Comparison of ENCODE assay signal across 20 cellular contexts in genomic region chr4:6733358-6734164, GRCh38. TPM values are rescaled to one million over a fixed set of nuclear protein-coding genes. Genes with fewer than 3 reads are reported as not detected.
DNase-seq lines count a peak whose midpoint lies in the region; ATAC-seq, FAIRE-seq and TF ChIP-seq lines count a peak whose summit lies in the region.
"Had no signal": no experiment of that assay in that cellular context is flagged by ENCODE, and none has a peak within 500 bp of the region (broad histone marks: within the 10 kb centered on the region; RNA-seq: fewer than 3 reads in every experiment).

No MANE protein-coding gene starts in this region.

- CTCF ChIA-PET in A549 (lab: Yijun Ruan, JAX): interaction anchor here (0.6 to 5.5 kb wide), 4 partner anchors 14 to 140 kb away, joined by 3 to 38 read pairs (median 10); no protein-coding TSS in a partner anchor
- CTCF ChIA-PET in PC-3 (lab: Charles Lee): no interaction called here

- no TSS peak for BruUV-seq in PC-3 (replicated peaks; lab: Mats Ljungman, UMichigan)

- FAIRE-seq in A549 (lab: Jason Lieb, UNC): no peak
- FAIRE-seq: frontal cortex had no signal

- no peaks in the 10 kb centered on the region for H3K36me3 ChIP-seq in PC-3 (ENCODE audit: low read depth, low read length)

- intact Hi-C loops in PC-3 (cut with micrococcal nuclease) (no loop called here), dorsolateral prefrontal cortex (cut with DNase I) (no loop called here)
- intact Hi-C loops in activated CD4-positive, alpha-beta T cell treated with anti-CD3 and anti-CD28 coated beads, Interleukin-2, amount 10 ng/mL, durations not matched to agents 24 days and 14 days (cut with micrococcal nuclease): no loop called here

- ATAC-seq in A549: no peak
- ATAC-seq in PC-3: no peak
- no peak for ATAC-seq in HG03196 (IDR thresholded peaks at IDR 0.05; ENCODE audit: unreplicated experiment)

- no peak for TF ChIP-seq RAD21 in A549 (conservative IDR thresholded peaks at IDR 0.05 in 1 of 2, IDR thresholded peaks at IDR 0.05 in 1 of 2)

- H3F3A ChIP-seq in PC-3 (ENCODE audit: low read length, unreplicated experiment): no peaks in the 10 kb centered on the region

- no peak for TF ChIP-seq POLR2A in A549 (IDR thresholded peaks at IDR 0.05; ENCODE audit: low read length)

- H3K27ac ChIP-seq in A549: peak overlapping the region; percentile 99 to 100
- no peak overlapping the region; the same call in 1 of the 2 replicates for H3K27ac ChIP-seq in PC-3 (ENCODE audit: low read length)
- peak overlapping the region in 36 of 59 donors; percentile 36 to 96 (median 83) for H3K27ac ChIP-seq in dorsolateral prefrontal cortex

- no peak for TF ChIP-seq CTCF in A549 (IDR thresholded peaks at IDR 0.05)
- no peak for TF ChIP-seq CTCF in PC-3 (conservative IDR thresholded peaks at IDR 0.05; ENCODE audit: low read depth, low read length)
- no peak for TF ChIP-seq CTCF in dorsolateral prefrontal cortex (IDR thresholded peaks at IDR 0.05 in 54 of 56, conservative IDR thresholded peaks at IDR 0.05 in 2 of 56; ENCODE audit: low read depth in 1 of 56, partially characterized antibody in 56 of 56)
- TF ChIP-seq CTCF in neural crest cell (conservative IDR thresholded peaks at IDR 0.05): no peak

- DNase-seq in A549 (ENCODE audit: low read depth in 1 of 2, low spot score in 1 of 2): no peak
- DNase-seq in PC-3: no peak
- DNase-seq in dorsolateral prefrontal cortex: no peak
- no peak for DNase-seq in neural crest cell (ENCODE audit: low read depth, low spot score)
- no peak for DNase-seq in T-helper 2 cell treated with Interferon-gamma antibody and Interleukin-4, amounts not matched to agents 5 μg/mL and 100 μg/mL, for 36 hours (ENCODE audit: low spot score)
- DNase-seq in NCI-H2227 treated with DMSO at 0.1 percent for 48 hours (lab: John Stamatoyannopoulos, UW): no peak
- no peak for DNase-seq in activated CD4-positive, alpha-beta T cell treated with anti-CD3 and anti-CD28 coated beads, Interleukin-2, amount 10 ng/mL, durations not matched to agents 24 days and 14 days
- DNase-seq: activated CD4-positive, CD25-positive, alpha-beta regulatory T cell; activated gamma-delta T cell treated with Interleukin-2 at 50 U/mL for 16 hours; CD4-positive, alpha-beta memory T cell; cerebellar nuclear complex; MM.1S; NCI-H187 had no signal

- no peaks in the 10 kb centered on the region for H3K36me3 Mint-ChIP-seq in neural crest cell (ENCODE audit: low read depth)
- H3K36me3 Mint-ChIP-seq in T-helper 2 cell treated with Interferon-gamma antibody and Interleukin-4, amounts not matched to agents 5 μg/mL and 100 μg/mL, for 36 hours (ENCODE audit: low read depth): no peaks in the 10 kb centered on the region
- H3K36me3 Mint-ChIP-seq in activated CD4-positive, alpha-beta T cell treated with anti-CD3 and anti-CD28 coated beads, Interleukin-2, amount 10 ng/mL, durations not matched to agents 24 days and 14 days (ENCODE audit: low read depth): no peaks in the 10 kb centered on the region
- H3K36me3 Mint-ChIP-seq: CD4-positive, alpha-beta memory T cell had no signal

- H3K9me3 ChIP-seq in A549 (no peaks in the 10 kb centered on the region), PC-3 (ENCODE audit: low read length) (no peaks in the 10 kb centered on the region)

- H3K27ac Mint-ChIP-seq in neural crest cell (ENCODE audit: unreplicated experiment): peak overlapping the region; percentile 84
- no peak overlapping the region for H3K27ac Mint-ChIP-seq in T-helper 2 cell treated with Interferon-gamma antibody and Interleukin-4, amounts not matched to agents 5 μg/mL and 100 μg/mL, for 36 hours
- no peak overlapping the region for H3K27ac Mint-ChIP-seq in activated CD4-positive, alpha-beta T cell treated with anti-CD3 and anti-CD28 coated beads, Interleukin-2, amount 10 ng/mL, durations not matched to agents 24 days and 14 days
- H3K27ac Mint-ChIP-seq: CD4-positive, alpha-beta memory T cell; nephron; stimulated activated naive CD8-positive, alpha-beta T cell treated with anti-CD3 and anti-CD28 coated beads, Interleukin-15, Interleukin-2, amounts not matched to agents 100 ng/mL and 50 ng/mL, for 24 hours had no signal

- 92% methylated on average over 21 of the region's 27 CpGs for WGBS in A549 (ENCODE audit: missing lambda C conversion rate)

- no peak overlapping the region for H3K4me3 Mint-ChIP-seq in neural crest cell
- H3K4me3 Mint-ChIP-seq in T-helper 2 cell treated with Interferon-gamma antibody and Interleukin-4, amounts not matched to agents 5 μg/mL and 100 μg/mL, for 36 hours: no peak overlapping the region
- no peak overlapping the region for H3K4me3 Mint-ChIP-seq in activated CD4-positive, alpha-beta T cell treated with anti-CD3 and anti-CD28 coated beads, Interleukin-2, amount 10 ng/mL, durations not matched to agents 24 days and 14 days
- H3K4me3 Mint-ChIP-seq: CD4-positive, alpha-beta memory T cell; nephron; stimulated activated naive CD8-positive, alpha-beta T cell treated with anti-CD3 and anti-CD28 coated beads, Interleukin-15, Interleukin-2, amounts not matched to agents 100 ng/mL and 50 ng/mL, for 24 hours had no signal

- no peaks in the 10 kb centered on the region for H3K9me2 ChIP-seq in PC-3 (replicated peaks; ENCODE audit: low read length)

- no peaks in the 10 kb centered on the region for H3K9me3 Mint-ChIP-seq in neural crest cell
- no peaks in the 10 kb centered on the region for H3K9me3 Mint-ChIP-seq in T-helper 2 cell treated with Interferon-gamma antibody and Interleukin-4, amounts not matched to agents 5 μg/mL and 100 μg/mL, for 36 hours
- no peaks in the 10 kb centered on the region for H3K9me3 Mint-ChIP-seq in activated CD4-positive, alpha-beta T cell treated with anti-CD3 and anti-CD28 coated beads, Interleukin-2, amount 10 ng/mL, durations not matched to agents 24 days and 14 days
- H3K9me3 Mint-ChIP-seq: CD4-positive, alpha-beta memory T cell; nephron; stimulated activated naive CD8-positive, alpha-beta T cell treated with anti-CD3 and anti-CD28 coated beads, Interleukin-15, Interleukin-2, amounts not matched to agents 100 ng/mL and 50 ng/mL, for 24 hours had no signal

- peaks cover 7% of the 10 kb centered on the region for H3K27me3 Mint-ChIP-seq in neural crest cell (ENCODE audit: low read depth)
- H3K27me3 Mint-ChIP-seq in T-helper 2 cell treated with Interferon-gamma antibody and Interleukin-4, amounts not matched to agents 5 μg/mL and 100 μg/mL, for 36 hours (ENCODE audit: low read depth): peaks cover 3% of the 10 kb centered on the region
- peaks cover 5% of the 10 kb centered on the region for H3K27me3 Mint-ChIP-seq in activated CD4-positive, alpha-beta T cell treated with anti-CD3 and anti-CD28 coated beads, Interleukin-2, amount 10 ng/mL, durations not matched to agents 24 days and 14 days
- H3K27me3 Mint-ChIP-seq: CD4-positive, alpha-beta memory T cell; stimulated activated naive CD8-positive, alpha-beta T cell treated with anti-CD3 and anti-CD28 coated beads, Interleukin-15, Interleukin-2, amounts not matched to agents 100 ng/mL and 50 ng/mL, for 24 hours had no signal

- H4K20me1 ChIP-seq in PC-3 (ENCODE audit: low read length): no peaks in the 10 kb centered on the region

- TF ChIP-seq EP300 in A549 (IDR thresholded peaks at IDR 0.05): no peak

- H3K4me1 Mint-ChIP-seq in neural crest cell: peaks cover 37% of the 10 kb centered on the region
- no peaks in the 10 kb centered on the region for H3K4me1 Mint-ChIP-seq in T-helper 2 cell treated with Interferon-gamma antibody and Interleukin-4, amounts not matched to agents 5 μg/mL and 100 μg/mL, for 36 hours (ENCODE audit: low read depth)
- H3K4me1 Mint-ChIP-seq in activated CD4-positive, alpha-beta T cell treated with anti-CD3 and anti-CD28 coated beads, Interleukin-2, amount 10 ng/mL, durations not matched to agents 24 days and 14 days: no peaks in the 10 kb centered on the region

- H3K4me3 ChIP-seq in A549 (no peak overlapping the region), PC-3 (ENCODE audit: low read length) (no peak overlapping the region), dorsolateral prefrontal cortex (no peak overlapping the region)
- H3K4me3 ChIP-seq: lung had no signal

- peak overlapping the region; percentile 82; the same call in 1 of the 2 replicates for H3K9ac ChIP-seq in PC-3 (ENCODE audit: low read length)

- POLR2A ChIA-PET in A549 (lab: Yijun Ruan, JAX): no interaction called here
- POLR2A ChIA-PET in PC-3 (lab: Charles Lee; ENCODE audit: unreplicated experiment): no interaction called here

- H3K4me2 ChIP-seq in A549 (peak overlapping the region; percentile 66), PC-3 (ENCODE audit: low read length) (no peak overlapping the region)

- no peaks in the 10 kb centered on the region for H3K79me2 ChIP-seq in PC-3 (ENCODE audit: low read length)

- H3K27me3 ChIP-seq in PC-3 (ENCODE audit: low read length) (no peaks in the 10 kb centered on the region), dorsolateral prefrontal cortex (no peaks in the 10 kb centered on the region)

- H3K4me1 ChIP-seq in A549 (peaks cover 19% of the 10 kb centered on the region), PC-3 (ENCODE audit: insufficient read depth, low read length) (peaks cover 10% of the 10 kb centered on the region)

- no peak overlapping the region for H2AFZ ChIP-seq in PC-3 (ENCODE audit: low read length)

RNA-seq across cellular contexts. Expression of gene BLOC1S4, which starts 17.6 kb away (rescaled TPM):
- polyA plus RNA-seq in A549 (2011; rRNA removed) (11.7 and 13.2 TPM in 2 replicates), A549 (2017; fragmentation: RNase III; extraction: RNeasy Plus Mini Kit Qiagen cat#74134 plus additional on column Dnase treatment) (11.4 to 13.9 TPM (median 12.6 TPM) in 3 replicates)
- 18.8 and 26.6 TPM in 2 replicates for polyA plus RNA-seq in A549 (2012; cell fraction: cytosol; rRNA removed)
- 15.6 and 21.2 TPM in 2 replicates for polyA plus RNA-seq in A549 (2012; cell fraction: nucleus; rRNA removed)
- 4.0 and 4.8 TPM in 2 replicates for polyA minus RNA-seq in A549 (2011; rRNA and poly(A)+ RNA removed)
- total RNA-seq in PC-3 (2014; rRNA removed) (14.0 and 19.9 TPM in 2 replicates), dorsolateral prefrontal cortex (10 to 100 TPM in 38 of 120 experiments, 1 to 10 TPM in 82; 5.0 to 12.2 (median 9.0) TPM), neural crest cell (23.8 and 25.1 TPM in 2 replicates)
- total RNA-seq in activated CD4-positive, alpha-beta T cell treated with anti-CD3 and anti-CD28 coated beads, Interleukin-2, amount 10 ng/mL, durations not matched to agents 24 days and 14 days: 20.1 and 21.4 TPM in 2 replicates

RNA-seq across cellular contexts. Expression of gene MRFAP1L1, which starts 23.9 kb away (rescaled TPM):
- polyA plus RNA-seq in A549 (2011; rRNA removed) (42.8 and 78.2 TPM in 2 replicates), A549 (2017; fragmentation: RNase III; extraction: RNeasy Plus Mini Kit Qiagen cat#74134 plus additional on column Dnase treatment) (41.3 to 46.7 TPM (median 46.1 TPM) in 3 replicates)
- 20.7 and 30.2 TPM in 2 replicates for polyA plus RNA-seq in A549 (2012; cell fraction: cytosol; rRNA removed)
- 8.3 and 12.5 TPM in 2 replicates for polyA plus RNA-seq in A549 (2012; cell fraction: nucleus; rRNA removed)
- polyA minus RNA-seq in A549 (2011; rRNA and poly(A)+ RNA removed): 10.5 and 13.6 TPM in 2 replicates
- total RNA-seq in PC-3 (2014; rRNA removed) (50.5 and 57.6 TPM in 2 replicates), dorsolateral prefrontal cortex (100 to 1,000 TPM in 7 of 120 experiments, 10 to 100 TPM in 113; 52.0 to 117 (median 80.0) TPM), neural crest cell (70.4 and 74.0 TPM in 2 replicates)
- total RNA-seq in activated CD4-positive, alpha-beta T cell treated with anti-CD3 and anti-CD28 coated beads, Interleukin-2, amount 10 ng/mL, durations not matched to agents 24 days and 14 days: 51.4 TPM in 2 replicates

RNA-seq across cellular contexts. Expression of gene S100P, which starts 39.9 kb away (rescaled TPM):
- polyA plus RNA-seq in A549 (2011; rRNA removed): 171 and 291 TPM in 2 replicates
- polyA plus RNA-seq in A549 (2012; cell fraction: cytosol; rRNA removed): 46.4 and 54.2 TPM in 2 replicates
- 11.5 and 12.5 TPM in 2 replicates for polyA plus RNA-seq in A549 (2012; cell fraction: nucleus; rRNA removed)
- 11.4 to 20.9 TPM (median 16.0 TPM) in 3 replicates for polyA plus RNA-seq in A549 (2017; fragmentation: RNase III; extraction: RNeasy Plus Mini Kit Qiagen cat#74134 plus additional on column Dnase treatment)
- 20.1 and 28.1 TPM in 2 replicates for polyA minus RNA-seq in A549 (2011; rRNA and poly(A)+ RNA removed)
- 51.0 and 59.8 TPM in 2 replicates for total RNA-seq in PC-3 (2014; rRNA removed)
- 10 to 100 TPM in 1 of 120 experiments, 1 to 10 TPM in 41, under 1 TPM in 16, not detected in 62; 0.37 to 12.9 (median 1.8) TPM for total RNA-seq in dorsolateral prefrontal cortex
- not detected in 2 replicates for total RNA-seq in neural crest cell
- 2.1 and 2.8 TPM in 2 replicates for total RNA-seq in activated CD4-positive, alpha-beta T cell treated with anti-CD3 and anti-CD28 coated beads, Interleukin-2, amount 10 ng/mL, durations not matched to agents 24 days and 14 days
- total RNA-seq: endothelial cell of umbilical vein, renal cortical epithelial cell had no signal
- polyA plus RNA-seq: endothelial cell of umbilical vein had no signal

RNA-seq across cellular contexts. Expression of gene KIAA0232, which starts 49.0 kb away (rescaled TPM):
- polyA plus RNA-seq in A549 (2011; rRNA removed) (21.5 and 25.2 TPM in 2 replicates), A549 (2017; fragmentation: RNase III; extraction: RNeasy Plus Mini Kit Qiagen cat#74134 plus additional on column Dnase treatment) (9.3 to 10.6 TPM (median 10.5 TPM) in 3 replicates)
- polyA plus RNA-seq in A549 (2012; cell fraction: cytosol; rRNA removed): 2.8 and 4.4 TPM in 2 replicates
- 3.7 and 5.2 TPM in 2 replicates for polyA plus RNA-seq in A549 (2012; cell fraction: nucleus; rRNA removed)
- 15.6 and 22.7 TPM in 2 replicates for polyA minus RNA-seq in A549 (2011; rRNA and poly(A)+ RNA removed)
- total RNA-seq in PC-3 (2014; rRNA removed) (5.5 and 5.6 TPM in 2 replicates), dorsolateral prefrontal cortex (10 to 100 TPM; 46.1 to 81.3 (median 61.4) TPM), neural crest cell (40.1 and 41.7 TPM in 2 replicates)
- total RNA-seq in activated CD4-positive, alpha-beta T cell treated with anti-CD3 and anti-CD28 coated beads, Interleukin-2, amount 10 ng/mL, durations not matched to agents 24 days and 14 days: 13.6 and 16.7 TPM in 2 replicates
